Comparison of ENCODE assay signal across 1 cellular context in genomic region chr5:129048509-129048908, GRCh38.
TF ChIP-seq lines count a peak whose summit lies in the region.

No MANE protein-coding gene starts in this region.

TF ChIP-seq in SK-N-SH, 30 proteins besides CTCF, POLR2A, EP300 and RAD21 (continued from another document):
- no peak for TF ChIP-seq REST (IDR thresholded peaks at IDR 0.05; ENCODE audit: low read depth, low read length)
- no peak for TF ChIP-seq TAF1 (IDR thresholded peaks at IDR 0.05; ENCODE audit: borderline replicate concordance, low read depth, low read length)
- TF ChIP-seq SIN3A (IDR thresholded peaks at IDR 0.05; ENCODE audit: borderline replicate concordance, low read depth, low read length) = no peak
- TF ChIP-seq YY1 (IDR thresholded peaks at IDR 0.05; ENCODE audit: low read depth) = no peak
- TF ChIP-seq SMC3 (IDR thresholded peaks at IDR 0.05; ENCODE audit: low read depth, low read length) = no peak
- no peak for TF ChIP-seq NRF1 (IDR thresholded peaks at IDR 0.05; ENCODE audit: low read depth, low read length)
- TF ChIP-seq ZBTB33 (IDR thresholded peaks at IDR 0.05; ENCODE audit: borderline replicate concordance, low read depth) = no peak
- TF ChIP-seq RCOR1 (IDR thresholded peaks at IDR 0.05; ENCODE audit: low read length) = no peak
- no peak for TF ChIP-seq PBX3 (IDR thresholded peaks at IDR 0.05)
- TF ChIP-seq IRF3 (IDR thresholded peaks at IDR 0.05; ENCODE audit: low read depth, low read length) = no peak
- TF ChIP-seq NFIC (IDR thresholded peaks at IDR 0.05; ENCODE audit: borderline replicate concordance) = no peak
